In genomic region chr6:129104131-129104530, GRCh38 we compare ENCODE assay signal across 18 cellular contexts.
A peak's percentile ranks its signal among the peaks of the same experiment; 100 is the strongest.
DNase-seq lines count a peak whose midpoint lies in the region; ATAC-seq and TF ChIP-seq lines count a peak whose summit lies in the region.
"Had no signal": no experiment of that assay in that cellular context is flagged by ENCODE, and none has a peak within 500 bp of the region (broad histone marks: within the 10 kb centered on the region; RNA-seq: fewer than 3 reads in every experiment).

No MANE protein-coding gene starts in this region.

- TF ChIP-seq CTCF in MCF 10A (IDR thresholded peaks at IDR 0.05; ENCODE audit: unreplicated experiment), result no peak
- no peak for TF ChIP-seq CTCF in gastroesophageal sphincter (IDR thresholded peaks at IDR 0.05)

- no peaks in the 10 kb centered on the region for H3K27me3 ChIP-seq in gastroesophageal sphincter
- no peaks in the 10 kb centered on the region for H3K27me3 ChIP-seq in skeletal muscle satellite cell (ENCODE audit: control insufficient read depth, insufficient read depth, low read length)
- no peaks in the 10 kb centered on the region for H3K27me3 ChIP-seq in effector memory CD4-positive, alpha-beta T cell (replicated peaks; ENCODE audit: control insufficient read depth, insufficient read depth, low read length, poor library complexity, severe bottlenecking)
- H3K27me3 ChIP-seq: dorsolateral prefrontal cortex, neutrophil had no signal

- no peak for TF ChIP-seq EP300 in gastroesophageal sphincter (IDR thresholded peaks at IDR 0.05)

- H3K4me3 ChIP-seq in gastroesophageal sphincter (no peak overlapping the region), skeletal muscle satellite cell (ENCODE audit: low read length) (no peak overlapping the region)
- no peak overlapping the region for H3K4me3 ChIP-seq in effector memory CD4-positive, alpha-beta T cell (ENCODE audit: insufficient read depth, low read depth, low read length, poor library complexity, severe bottlenecking)
- H3K4me3 ChIP-seq: dorsolateral prefrontal cortex had no signal

- peak; percentile 78 for ATAC-seq in gastroesophageal sphincter
- ATAC-seq: activated naive CD8-positive, alpha-beta T cell treated with anti-CD3 and anti-CD28 coated beads, Interleukin-2, amount 50 U/mL, for 24 hours; HCT116; SK-N-SH treated with all-trans-retinoic acid at 6 μM for 48 hours had no signal

- 63 to 93% methylated on average over 1 of the region's 1 CpG for WGBS in gastroesophageal sphincter (ENCODE audit: low coverage in 1 of 2), 2 donors

- H3K36me3 ChIP-seq in gastroesophageal sphincter (no peaks in the 10 kb centered on the region), skeletal muscle satellite cell (ENCODE audit: insufficient read depth, low read length) (no peaks in the 10 kb centered on the region)
- no peaks in the 10 kb centered on the region for H3K36me3 ChIP-seq in effector memory CD4-positive, alpha-beta T cell (ENCODE audit: control insufficient read depth, insufficient read depth, low read length)
- H3K36me3 ChIP-seq: neutrophil had no signal

- TF ChIP-seq POLR2A in gastroesophageal sphincter (IDR thresholded peaks at IDR 0.05), result no peak

- CTCF ChIA-PET in MCF 10A (lab: Yijun Ruan, JAX), result no interaction called here

- DNase-seq in GM03348 (ENCODE audit: low spot score) (peak; percentile 23), MCF 10A (ENCODE audit: unreplicated experiment) (peak; percentile 59), NCI-H345 (lab: John Stamatoyannopoulos, UW) (no peak), mucosa of gallbladder (ENCODE audit: low spot score) (no peak)
- no peak for DNase-seq in effector memory CD4-positive, alpha-beta T cell
- DNase-seq in activated CD4-positive, CD25-positive, alpha-beta regulatory T cell treated with anti-CD3 and anti-CD28 coated beads, Interleukin-2, amount 50 U/mL, for 72 hours, result no peak
- DNase-seq: activated naive CD8-positive, alpha-beta T cell treated with anti-CD3 and anti-CD28 coated beads, Interleukin-2, amount 50 U/mL, for 24 hours; activated T-cell treated with anti-CD3 and anti-CD28 coated beads for 4 hours; dorsolateral prefrontal cortex; hypothalamus; NCI-H2171 treated with DMSO at 0.1 percent for 48 hours; stimulated activated CD4-positive, alpha-beta T cell treated with anti-CD3 and anti-CD28 coated beads, Interleukin-15, amount 100 ng/mL, for 24 hours had no signal

- H3K9me3 ChIP-seq in gastroesophageal sphincter (no peaks in the 10 kb centered on the region), skeletal muscle satellite cell (replicated peaks; ENCODE audit: low read length) (no peaks in the 10 kb centered on the region)
- no peaks in the 10 kb centered on the region for H3K9me3 ChIP-seq in effector memory CD4-positive, alpha-beta T cell (ENCODE audit: control insufficient read depth, low read length)
- H3K9me3 ChIP-seq: neutrophil had no signal

- BruUV-seq in MCF 10A (replicated peaks; lab: Mats Ljungman, UMichigan), result no TSS peak

- peak overlapping the region; percentile 43 for H3K9ac ChIP-seq in skeletal muscle satellite cell (ENCODE audit: low read depth, low read length)

- peaks cover 54% of the 10 kb centered on the region for H3K27me3 Mint-ChIP-seq in MCF 10A (ENCODE audit: insufficient read depth, unreplicated experiment)

- intact Hi-C loops in MCF 10A (cut with micrococcal nuclease), result no loop called here

- H3K9me3 Mint-ChIP-seq in MCF 10A (ENCODE audit: unreplicated experiment), result no peaks in the 10 kb centered on the region
- H3K9me3 Mint-ChIP-seq: activated naive CD8-positive, alpha-beta T cell treated with anti-CD3 and anti-CD28 coated beads, Interleukin-2, amount 50 U/mL, for 24 hours had no signal

- H3K4me2 ChIP-seq in skeletal muscle satellite cell (ENCODE audit: low read length), result peak overlapping the region; percentile 33

- H3K4me1 Mint-ChIP-seq in MCF 10A (ENCODE audit: insufficient read depth, unreplicated experiment), result peaks cover 12% of the 10 kb centered on the region
- H3K4me1 Mint-ChIP-seq: activated naive CD8-positive, alpha-beta T cell treated with anti-CD3 and anti-CD28 coated beads, Interleukin-2, amount 50 U/mL, for 24 hours had no signal

- POLR2A ChIA-PET in MCF 10A (lab: Yijun Ruan, JAX), result no interaction called here

- no peak overlapping the region for H3K4me3 Mint-ChIP-seq in MCF 10A (ENCODE audit: unreplicated experiment)
- H3K4me3 Mint-ChIP-seq: activated naive CD8-positive, alpha-beta T cell treated with anti-CD3 and anti-CD28 coated beads, Interleukin-2, amount 50 U/mL, for 24 hours had no signal

- H3K36me3 Mint-ChIP-seq in MCF 10A (ENCODE audit: insufficient read depth, unreplicated experiment), result no peaks in the 10 kb centered on the region

- H3K27ac ChIP-seq in gastroesophageal sphincter, result peak overlapping the region in 3 of 4 donors; percentile 6 to 62 (median 62)
- H3K27ac ChIP-seq in effector memory CD4-positive, alpha-beta T cell (ENCODE audit: insufficient read depth, low read length, poor library complexity, severe bottlenecking), result no peak overlapping the region
- H3K27ac ChIP-seq: C4-2B, neutrophil had no signal

- no peak overlapping the region for H3K27ac Mint-ChIP-seq in MCF 10A (ENCODE audit: low read depth, unreplicated experiment)
- H3K27ac Mint-ChIP-seq: activated naive CD8-positive, alpha-beta T cell treated with anti-CD3 and anti-CD28 coated beads, Interleukin-2, amount 50 U/mL, for 24 hours had no signal

- H3K4me1 ChIP-seq in gastroesophageal sphincter, result peaks cover 0 to 4% (median 0%) of the 10 kb centered on the region in 3 donors
- H3K4me1 ChIP-seq in skeletal muscle satellite cell (ENCODE audit: control insufficient read depth, insufficient read depth, low read length), result peaks cover 42% of the 10 kb centered on the region
- no peaks in the 10 kb centered on the region for H3K4me1 ChIP-seq in effector memory CD4-positive, alpha-beta T cell (ENCODE audit: control insufficient read depth, insufficient read depth, low read length, poor library complexity, severe bottlenecking)

Comparison
In these comparisons a context has a peak if more than half of its experiments do, and no peak if none do; other contexts are left out.
1. DNase-seq: peak in GM03348 (single experiment) and MCF 10A (single experiment); none in effector memory CD4-positive, alpha-beta T cell (0 of 3), NCI-H345 (single experiment), mucosa of gallbladder (single experiment) and activated CD4-positive, CD25-positive, alpha-beta regulatory T cell treated with anti-CD3 and anti-CD28 coated beads, Interleukin-2, amount 50 U/mL, for 72 hours (single experiment).